In genomic region chr12:64621257-64621942, GRCh38 we compare ENCODE assay signal across 8 cellular contexts. TPM values are rescaled to one million over a fixed set of nuclear protein-coding genes. Genes with fewer than 3 reads are reported as not detected.
A peak's percentile ranks its signal among the peaks of the same experiment; 100 is the strongest.
DNase-seq lines count a peak whose midpoint lies in the region; ATAC-seq and TF ChIP-seq lines count a peak whose summit lies in the region.

No MANE protein-coding gene starts in this region.

- H3K9me3 Mint-ChIP-seq in CD4-positive, alpha-beta T cell = no peaks in the 10 kb centered on the region

- H3K4me3 Mint-ChIP-seq in CD4-positive, alpha-beta T cell = peak overlapping the region; percentile 42

- H3K27ac ChIP-seq in CD4-positive, alpha-beta T cell (ENCODE audit: low read depth, low read length) = peak overlapping the region; percentile 7

- H3K27me3 ChIP-seq in CD4-positive, alpha-beta T cell (ENCODE audit: control insufficient read depth, insufficient read depth, low read length) = no peaks in the 10 kb centered on the region

- no peaks in the 10 kb centered on the region for H3K27me3 Mint-ChIP-seq in CD4-positive, alpha-beta T cell

- DNase-seq in CD4-positive, alpha-beta T cell = no peak
- DNase-seq in cardiac fibroblast (ENCODE audit: low read depth in 2 of 2) (peak; percentile 46 to 85), middle frontal gyrus (ENCODE audit: extremely low spot score, low spot score) (no peak), AG20443 (ENCODE audit: low spot score) (no peak)
- no peak for DNase-seq in activated CD4-positive, alpha-beta T cell treated with anti-CD3 and anti-CD28 coated beads for 4 hours
- DNase-seq in stimulated activated naive CD4-positive, alpha-beta T cell (lab: John Stamatoyannopoulos, UW) = no peak

- H3K9me3 ChIP-seq in CD4-positive, alpha-beta T cell (ENCODE audit: control insufficient read depth, low read length) = no peaks in the 10 kb centered on the region

- no peak overlapping the region for H3K4me3 ChIP-seq in cardiac fibroblast (replicated peaks in 1 of 2; ENCODE audit: low read depth in 2 of 2, low read length in 2 of 2)

- peaks cover 90% of the 10 kb centered on the region for H3K4me1 Mint-ChIP-seq in CD4-positive, alpha-beta T cell (ENCODE audit: low read depth)

- intact Hi-C loops in CD4-positive, alpha-beta T cell (cut with DNase I, micrococcal nuclease) = no loop called here

- H3K36me3 Mint-ChIP-seq in CD4-positive, alpha-beta T cell (ENCODE audit: low read depth) = peaks cover 50% of the 10 kb centered on the region

- no peak for ATAC-seq in CD4-positive, alpha-beta T cell (ENCODE audit: poor library complexity)
- ATAC-seq in GM19452 (IDR thresholded peaks at IDR 0.05; ENCODE audit: unreplicated experiment) = peak; percentile 75
- peak; percentile 77 for ATAC-seq in HG03378 (IDR thresholded peaks at IDR 0.05; ENCODE audit: unreplicated experiment)

- no peak for TF ChIP-seq CTCF in CD4-positive, alpha-beta T cell (IDR thresholded peaks at IDR 0.05)
- TF ChIP-seq CTCF in cardiac fibroblast (IDR thresholded peaks at IDR 0.05; ENCODE audit: low read depth, low read length) = no peak

- peak overlapping the region; percentile 64 for H3K27ac Mint-ChIP-seq in CD4-positive, alpha-beta T cell

- POLR2A ChIA-PET in CD4-positive, alpha-beta T cell (lab: Charles Lee) = interaction anchor here (1.0 to 1.4 kb wide), 2 partner anchors 10 to 66 kb away, joined by 3 to 4 read pairs; no protein-coding TSS in a partner anchor

- CTCF ChIA-PET in CD4-positive, alpha-beta T cell (lab: Charles Lee) = no interaction called here

RNA-seq across cellular contexts. Expression of gene RASSF3, which starts 11.1 kb away (rescaled TPM):
- total RNA-seq in CD4-positive, alpha-beta T cell = 100 to 1,000 TPM; 118 to 127 TPM

Comparison
In these comparisons a context has a peak if more than half of its experiments do, and no peak if none do; other contexts are left out.
1. DNase-seq: peak in cardiac fibroblast (2 of 2); none in CD4-positive, alpha-beta T cell (0 of 10), middle frontal gyrus (single experiment), activated CD4-positive, alpha-beta T cell treated with anti-CD3 and anti-CD28 coated beads for 4 hours (0 of 2), AG20443 (single experiment) and stimulated activated naive CD4-positive, alpha-beta T cell (0 of 6).